In the genomic region with DNA sequence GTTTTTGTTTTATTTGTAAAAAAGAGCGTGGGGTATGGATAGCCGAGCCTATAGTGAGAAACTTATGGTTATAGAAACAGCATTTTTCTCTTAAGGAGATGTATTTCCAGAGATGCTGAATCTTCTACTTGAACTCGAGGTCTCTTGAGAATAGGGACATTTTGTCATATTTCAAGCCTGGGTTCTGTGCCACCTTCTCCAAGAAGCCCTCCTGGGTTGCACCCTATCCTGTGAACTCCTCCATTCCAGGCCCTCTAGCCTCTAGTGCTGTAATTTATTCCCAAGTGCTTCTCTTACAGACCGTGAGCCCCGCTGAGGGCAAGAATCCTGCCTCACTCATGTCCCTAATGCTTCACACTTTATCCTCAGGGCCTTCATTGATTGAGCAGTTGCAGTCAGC, we compare ENCODE assay signal across 17 cellular contexts.
DNase-seq lines count a peak whose midpoint lies in the region; ATAC-seq, FAIRE-seq and TF ChIP-seq lines count a peak whose summit lies in the region.
"Had no signal": no experiment of that assay in that cellular context is flagged by ENCODE, and none has a peak within 500 bp of the region (broad histone marks: within the 10 kb centered on the region; RNA-seq: fewer than 3 reads in every experiment).

No MANE protein-coding gene starts in this region.

- no peak for DNase-seq in T-helper 2 cell treated with Interferon-gamma antibody and Interleukin-4, amounts not matched to agents 5 μg/mL and 100 μg/mL, for 36 hours (ENCODE audit: low spot score)
- DNase-seq in T-helper 2 cell: no peak
- no peak for DNase-seq in ascending aorta (ENCODE audit: low spot score in 2 of 2)
- DNase-seq in natural killer cell: no peak
- DNase-seq in GM19239 (ENCODE audit: insufficient read length, low spot score): no peak
- no peak for DNase-seq in uterus
- DNase-seq in NCI-H2081 treated with DMSO at 0.1 percent for 48 hours (lab: John Stamatoyannopoulos, UW): no peak
- DNase-seq: 8988T, DMS79 treated with DMSO at 0.1 percent for 48 hours, IMR-90, mucosa of descending colon, occipital lobe, Peyer's patch, sigmoid colon had no signal

- H3K36me3 ChIP-seq in HUES6 (ENCODE audit: control insufficient read depth, insufficient read depth, low read length) (no peaks in the 10 kb centered on the region), ascending aorta (no peaks in the 10 kb centered on the region), uterus (no peaks in the 10 kb centered on the region)
- H3K36me3 ChIP-seq: sigmoid colon had no signal

- H3K9me3 Mint-ChIP-seq in T-helper 2 cell treated with Interferon-gamma antibody and Interleukin-4, amounts not matched to agents 5 μg/mL and 100 μg/mL, for 36 hours: no peaks in the 10 kb centered on the region
- no peaks in the 10 kb centered on the region for H3K9me3 Mint-ChIP-seq in natural killer cell

- H3K4me1 Mint-ChIP-seq in T-helper 2 cell treated with Interferon-gamma antibody and Interleukin-4, amounts not matched to agents 5 μg/mL and 100 μg/mL, for 36 hours (ENCODE audit: low read depth): peaks cover 43% of the 10 kb centered on the region
- peaks cover 40 to 45% of the 10 kb centered on the region in 2 donors for H3K4me1 Mint-ChIP-seq in natural killer cell

- H3K27ac Mint-ChIP-seq in T-helper 2 cell treated with Interferon-gamma antibody and Interleukin-4, amounts not matched to agents 5 μg/mL and 100 μg/mL, for 36 hours: peak overlapping the region; percentile 57
- peak overlapping the region; percentile 68 to 75 for H3K27ac Mint-ChIP-seq in natural killer cell
- H3K27ac Mint-ChIP-seq: CD14-positive monocyte had no signal

- H3K27ac ChIP-seq in HUES6 (ENCODE audit: low read depth, low read length) (no peak overlapping the region), ascending aorta (peak overlapping the region; percentile 41 to 50), uterus (no peak overlapping the region)
- H3K27ac ChIP-seq: sigmoid colon had no signal

- peak overlapping the region; percentile 43 for H3K4me3 Mint-ChIP-seq in T-helper 2 cell treated with Interferon-gamma antibody and Interleukin-4, amounts not matched to agents 5 μg/mL and 100 μg/mL, for 36 hours
- no peak overlapping the region for H3K4me3 Mint-ChIP-seq in natural killer cell
- H3K4me3 Mint-ChIP-seq: CD14-positive monocyte had no signal

- no peaks in the 10 kb centered on the region for H3K9me3 ChIP-seq in HUES6 (ENCODE audit: control insufficient read depth, insufficient read depth, low read depth, low read length)
- H3K9me3 ChIP-seq in ascending aorta: no peaks in the 10 kb centered on the region
- H3K9me3 ChIP-seq in uterus: no peaks in the 10 kb centered on the region
- H3K9me3 ChIP-seq: mucosa of descending colon, Peyer's patch, sigmoid colon had no signal

- no peak for TF ChIP-seq POLR2A in uterus (IDR thresholded peaks at IDR 0.05)

- intact Hi-C loops in ascending aorta (cut with DNase I) (no loop called here), natural killer cell (cut with micrococcal nuclease) (no loop called here), uterus (cut with DNase I; ENCODE audit: low total_unique reads) (no loop called here)

- H3K27me3 ChIP-seq in HUES6 (ENCODE audit: control insufficient read depth, insufficient read depth, low read length) (no peaks in the 10 kb centered on the region), ascending aorta (no peaks in the 10 kb centered on the region), uterus (no peaks in the 10 kb centered on the region)
- H3K27me3 ChIP-seq: Peyer's patch, sigmoid colon had no signal

- H3K4me3 ChIP-seq in HUES6 (ENCODE audit: low read depth, low read length) (no peak overlapping the region), ascending aorta (no peak overlapping the region), uterus (no peak overlapping the region)
- H3K4me3 ChIP-seq: mucosa of descending colon, Peyer's patch, sigmoid colon had no signal

- FAIRE-seq in GM19239 (lab: Jason Lieb, UNC): no peak
- FAIRE-seq: endometrium had no signal

- no peaks in the 10 kb centered on the region for H3K27me3 Mint-ChIP-seq in T-helper 2 cell treated with Interferon-gamma antibody and Interleukin-4, amounts not matched to agents 5 μg/mL and 100 μg/mL, for 36 hours (ENCODE audit: low read depth)
- H3K27me3 Mint-ChIP-seq in natural killer cell (ENCODE audit: low read depth in 2 of 2): peaks cover 0 to 3% of the 10 kb centered on the region in 2 donors

- TF ChIP-seq CTCF in ascending aorta (IDR thresholded peaks at IDR 0.05): no peak
- TF ChIP-seq CTCF in natural killer cell (IDR thresholded peaks at IDR 0.05): no peak
- no peak for TF ChIP-seq CTCF in uterus (IDR thresholded peaks at IDR 0.05)

- no peaks in the 10 kb centered on the region for H3K36me3 Mint-ChIP-seq in T-helper 2 cell treated with Interferon-gamma antibody and Interleukin-4, amounts not matched to agents 5 μg/mL and 100 μg/mL, for 36 hours (ENCODE audit: low read depth)
- no peaks in the 10 kb centered on the region for H3K36me3 Mint-ChIP-seq in natural killer cell
- H3K36me3 Mint-ChIP-seq: CD14-positive monocyte had no signal

- no peak for ATAC-seq in natural killer cell
- ATAC-seq: mucosa of descending colon had no signal

- peak overlapping the region; percentile 53 for H3K9ac ChIP-seq in HUES6 (ENCODE audit: low read length)

- H3K4me1 ChIP-seq in HUES6 (ENCODE audit: control insufficient read depth, insufficient read depth, low read length) (peaks cover 12% of the 10 kb centered on the region), ascending aorta (peaks cover 0 to 13% of the 10 kb centered on the region in 2 donors), uterus (no peaks in the 10 kb centered on the region)
- H3K4me1 ChIP-seq: sigmoid colon had no signal

Comparison
In these comparisons a context has a peak if more than half of its experiments do, and no peak if none do; other contexts are left out.
1. H3K27ac ChIP-seq: peak in ascending aorta (2 of 2); none in HUES6 (single experiment) and uterus (0 of 2).